9 cellular contexts compared by ENCODE assay signal in the genomic region with DNA sequence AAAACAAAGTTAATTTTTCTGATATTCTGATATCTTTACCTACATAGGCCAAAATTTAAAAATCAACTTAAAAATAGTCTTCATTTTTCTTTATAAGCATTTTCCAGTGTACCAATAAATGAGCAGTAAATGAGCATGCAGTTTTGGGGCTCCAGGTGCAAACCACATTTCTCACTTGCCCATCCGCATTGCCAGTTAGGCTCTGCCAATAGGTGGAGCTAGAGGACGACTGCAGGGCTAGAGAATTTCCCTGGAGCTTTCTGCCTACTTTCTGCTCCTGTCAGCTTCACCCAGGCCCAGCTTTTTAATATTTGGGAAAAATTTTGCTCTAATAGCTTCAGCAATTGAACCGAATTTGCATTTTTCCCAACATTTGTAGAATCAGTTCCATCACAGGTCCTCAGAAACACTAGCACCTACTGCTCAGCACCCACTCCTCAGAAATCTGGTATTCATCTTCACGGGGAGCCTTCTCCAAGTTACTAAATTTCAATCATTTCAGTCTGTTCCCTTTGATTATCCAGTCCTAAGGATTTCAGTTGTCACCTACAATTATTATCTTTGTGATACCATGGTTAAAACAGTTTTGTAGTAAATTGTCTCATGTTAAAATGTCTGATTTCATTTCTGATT.
DNase-seq lines count a peak whose midpoint lies in the region; ATAC-seq, FAIRE-seq and TF ChIP-seq lines count a peak whose summit lies in the region.
"Had no signal": no experiment of that assay in that cellular context is flagged by ENCODE, and none has a peak within 500 bp of the region (broad histone marks: within the 10 kb centered on the region; RNA-seq: fewer than 3 reads in every experiment).

No MANE protein-coding gene starts in this region.

- DNase-seq in AG08395 (ENCODE audit: low spot score) (peak; percentile 24), GM12891 (ENCODE audit: insufficient read length, low spot score) (peak; percentile 2), NCI-H748 (lab: John Stamatoyannopoulos, UW; ENCODE audit: unreplicated experiment) (peak; percentile 60), activated T-cell treated with anti-CD3 and anti-CD28 coated beads for 4 hours (peak; percentile 33), fibroblast of peridontal ligament (ENCODE audit: extremely low read depth) (peak; percentile 57), pancreas (peak in 5 of 6 donors; percentile 8 to 58 (median 28)), HuH-7.5 (ENCODE audit: low spot score) (no peak)

- ATAC-seq in HG02759 (IDR thresholded peaks at IDR 0.05; ENCODE audit: unreplicated experiment) (peak; percentile 84), pancreas (peak in 3 of 4 donors; percentile 62 to 79 (median 67))

- H3K27ac ChIP-seq in pancreas, result no peak overlapping the region
- H3K27ac ChIP-seq: skin epidermis had no signal

- whole genome bisulfite sequencing in pancreas, 2 donors, result 40 to 42% methylated on average over 4 of the region's 4 CpGs

- FAIRE-seq in GM12891 (lab: Jason Lieb, UNC), result peak; percentile 9
- no peak for FAIRE-seq in pancreas (lab: Jason Lieb, UNC)

- H3K9me3 ChIP-seq in pancreas, result peaks cover 0 to 4% (median 0%) of the 10 kb centered on the region in 4 donors

- no peak for TF ChIP-seq POLR2A in GM12891 (IDR thresholded peaks at IDR 0.05; ENCODE audit: low read depth, low read length)

- no peaks in the 10 kb centered on the region for H3K27me3 ChIP-seq in pancreas

- no peaks in the 10 kb centered on the region for H3K36me3 ChIP-seq in pancreas

- TF ChIP-seq CTCF in pancreas (IDR thresholded peaks at IDR 0.05), result peak; percentile 32 to 84 (median 59)

- no peaks in the 10 kb centered on the region for H3K4me1 ChIP-seq in pancreas

- intact Hi-C loops in pancreas (cut with DNase I), result no loop called here

- H3K4me3 ChIP-seq in pancreas, result no peak overlapping the region
- H3K4me3 ChIP-seq: skin epidermis had no signal

TF ChIP-seq in GM12891, 5 proteins besides CTCF, POLR2A, EP300 and RAD21:
- TF ChIP-seq PAX5 (IDR thresholded peaks at IDR 0.05; ENCODE audit: insufficient read depth, low read length, severe bottlenecking), result no peak
